20 cellular contexts compared by ENCODE assay signal in the genomic region with DNA sequence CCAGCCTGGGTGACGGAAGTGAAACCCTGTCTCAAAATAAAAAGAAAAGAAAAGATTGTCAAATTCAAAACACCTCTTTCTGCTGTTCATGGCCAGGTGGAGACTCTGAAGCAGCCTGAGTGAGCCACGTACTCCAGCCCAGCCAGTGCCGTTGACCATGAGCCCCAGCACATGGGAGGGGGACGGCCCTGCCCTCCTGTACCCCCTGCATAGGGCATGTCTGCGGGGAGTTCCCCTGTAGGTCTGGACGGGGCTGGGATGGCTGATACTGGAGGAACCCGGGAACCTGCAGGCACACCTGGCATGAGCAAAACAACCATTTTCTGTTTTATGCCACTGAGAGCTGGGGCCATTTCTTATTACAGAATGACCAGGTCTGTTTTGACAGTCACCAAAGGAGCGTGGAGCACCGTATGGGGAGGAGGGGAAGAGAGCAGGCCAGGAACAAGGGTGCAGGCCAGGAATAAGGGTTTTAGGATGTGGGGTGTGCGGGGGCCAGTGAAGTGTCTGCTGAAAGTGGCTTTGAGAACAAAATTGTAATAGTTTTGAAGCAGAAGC.
"Had no signal": no experiment of that assay in that cellular context is flagged by ENCODE, and none has a peak within 500 bp of the region (broad histone marks: within the 10 kb centered on the region; RNA-seq: fewer than 3 reads in every experiment).

No MANE protein-coding gene starts in this region.

- H3K4me3 ChIP-seq: adrenal gland, hepatocyte, left ventricle myocardium inferior, skin epidermis, transverse colon had no signal

- H3K36me3 ChIP-seq: adrenal gland, left ventricle myocardium inferior, neutrophil, transverse colon had no signal

- H3K9me3 Mint-ChIP-seq: activated T-helper 2 cell treated with anti-CD3 and anti-CD28 coated beads, Interferon-gamma antibody, Interleukin-2, Interleukin-4, amounts not matched to agents 10 μg/mL and 5 μg/mL and 100 μg/mL, durations not matched to agents 14 hours and 24 hours and 36 hours; endodermal cell; memory B cell; natural killer cell had no signal

- H3K9me3 ChIP-seq: adrenal gland, left ventricle myocardium inferior, neutrophil, transverse colon had no signal

- H3K27ac Mint-ChIP-seq: activated CD4-positive, alpha-beta T cell treated with anti-CD3 and anti-CD28 coated beads for 36 hours; activated T-helper 2 cell treated with anti-CD3 and anti-CD28 coated beads, Interferon-gamma antibody, Interleukin-2, Interleukin-4, amounts not matched to agents 10 μg/mL and 5 μg/mL and 100 μg/mL, durations not matched to agents 14 hours and 24 hours and 36 hours; endodermal cell; memory B cell; natural killer cell had no signal

- H3K27me3 ChIP-seq: adrenal gland had no signal

- H3K36me3 Mint-ChIP-seq: memory B cell, natural killer cell had no signal

- ATAC-seq: activated CD4-positive, alpha-beta T cell treated with anti-CD3 and anti-CD28 coated beads for 36 hours; natural killer cell had no signal

- H3K4me1 Mint-ChIP-seq: activated CD4-positive, alpha-beta T cell treated with anti-CD3 and anti-CD28 coated beads for 36 hours; endodermal cell; memory B cell; natural killer cell had no signal

- H3K27ac ChIP-seq: adrenal gland, hepatocyte, left ventricle myocardium inferior, neutrophil, skin epidermis, transverse colon had no signal

- DNase-seq: activated CD4-positive, alpha-beta T cell treated with anti-CD3 and anti-CD28 coated beads for 36 hours; activated naive CD4-positive, alpha-beta T cell treated with anti-CD3 and anti-CD28 coated beads, Interleukin-2, amount 50 U/mL, for 16 hours; activated T-cell treated with anti-CD3 and anti-CD28 coated beads, Interleukin-2, amount 50 U/mL, for 1 hour; endodermal cell; erythroblast; kidney; left ventricle myocardium inferior; natural killer cell; retina; stimulated activated CD4-positive, alpha-beta T cell treated with anti-CD3 and anti-CD28 coated beads, Interleukin-4, amount 100 ng/mL, for 24 hours; stimulated activated naive CD4-positive, alpha-beta T cell; substantia nigra; T-helper 2 cell; transverse colon had no signal

- H3K4me1 ChIP-seq: adrenal gland, left ventricle myocardium inferior, transverse colon had no signal

- H3K4me3 Mint-ChIP-seq: activated CD4-positive, alpha-beta T cell treated with anti-CD3 and anti-CD28 coated beads for 36 hours; endodermal cell; memory B cell; natural killer cell had no signal
